In genomic region chr11:94735907-94736306, GRCh38 we compare ENCODE assay signal across 20 cellular contexts. TPM values are rescaled to one million over a fixed set of nuclear protein-coding genes. Genes with fewer than 3 reads are reported as not detected.
A peak's percentile ranks its signal among the peaks of the same experiment; 100 is the strongest.
DNase-seq lines count a peak whose midpoint lies in the region; ATAC-seq and TF ChIP-seq lines count a peak whose summit lies in the region.
"Had no signal": no experiment of that assay in that cellular context is flagged by ENCODE, and none has a peak within 500 bp of the region (broad histone marks: within the 10 kb centered on the region; RNA-seq: fewer than 3 reads in every experiment).

No MANE protein-coding gene starts in this region.

- no peak for TF ChIP-seq CTCF in C4-2B (conservative IDR thresholded peaks at IDR 0.05)
- TF ChIP-seq CTCF in nephron progenitor cell (IDR thresholded peaks at IDR 0.05), result no peak

- peaks cover 10% of the 10 kb centered on the region for H3K27me3 Mint-ChIP-seq in nephron progenitor cell (ENCODE audit: low read depth, poor library complexity)

- H3K27ac ChIP-seq in C4-2B, result peak overlapping the region; percentile 26
- H3K27ac ChIP-seq: BLaER1, Peyer's patch had no signal

- no peak overlapping the region for H3K27ac Mint-ChIP-seq in nephron progenitor cell

- H3K4me1 Mint-ChIP-seq in nephron progenitor cell, result peaks cover 43% of the 10 kb centered on the region

- DNase-seq in HT-29 (ENCODE audit: low spot score) (peak; percentile 42), NCI-H69 (lab: John Stamatoyannopoulos, UW) (peak; percentile 85), dermis microvascular lymphatic vessel endothelial cell (ENCODE audit: low read depth in 2 of 2) (peak; percentile 33 to 76), activated gamma-delta T cell (lab: John Stamatoyannopoulos, UW) (no peak), nephron progenitor cell (no peak)
- DNase-seq: HCEC 1CT, NCI-H1417 treated with DMSO at 0.1 percent for 48 hours, NCI-H2029, NCI-H510A, NCI-H774, Peyer's patch, T-helper 2 cell had no signal

- no peak for ATAC-seq in HG02759 (IDR thresholded peaks at IDR 0.05; ENCODE audit: unreplicated experiment)
- ATAC-seq in HG02970 (IDR thresholded peaks at IDR 0.05; ENCODE audit: low FRiP score, unreplicated experiment), result no peak
- ATAC-seq: A549, GM12878, HepG2, Right ventricle myocardium inferior had no signal

- no peak overlapping the region for H3K4me3 Mint-ChIP-seq in nephron progenitor cell

- no peaks in the 10 kb centered on the region for H3K9me3 Mint-ChIP-seq in nephron progenitor cell

- no peaks in the 10 kb centered on the region for H3K36me3 Mint-ChIP-seq in nephron progenitor cell (ENCODE audit: low read depth)

RNA-seq across cellular contexts. Expression of gene AMOTL1, which starts 32.2 kb away (rescaled TPM):
- total RNA-seq in HT-29 (2014; rRNA removed; shearing (Covaris generic)), result not detected in 2 replicates
- 39.8 and 44.1 TPM in 2 replicates for total RNA-seq in dermis microvascular lymphatic vessel endothelial cell

Comparison
In these comparisons a context has a peak if more than half of its experiments do, and no peak if none do; other contexts are left out.
1. DNase-seq: peak in HT-29 (single experiment), NCI-H69 (single experiment) and dermis microvascular lymphatic vessel endothelial cell (2 of 2); none in activated gamma-delta T cell (single experiment) and nephron progenitor cell (single experiment).
2. RNA of gene AMOTL1, which starts 32.2 kb away (total RNA-seq): 39.8 to 44.1 TPM in dermis microvascular lymphatic vessel endothelial cell; not detected in HT-29; every median in the first group is over 10 times any median in the second.